Comparison of ENCODE assay signal across 23 cellular contexts in the genomic region with DNA sequence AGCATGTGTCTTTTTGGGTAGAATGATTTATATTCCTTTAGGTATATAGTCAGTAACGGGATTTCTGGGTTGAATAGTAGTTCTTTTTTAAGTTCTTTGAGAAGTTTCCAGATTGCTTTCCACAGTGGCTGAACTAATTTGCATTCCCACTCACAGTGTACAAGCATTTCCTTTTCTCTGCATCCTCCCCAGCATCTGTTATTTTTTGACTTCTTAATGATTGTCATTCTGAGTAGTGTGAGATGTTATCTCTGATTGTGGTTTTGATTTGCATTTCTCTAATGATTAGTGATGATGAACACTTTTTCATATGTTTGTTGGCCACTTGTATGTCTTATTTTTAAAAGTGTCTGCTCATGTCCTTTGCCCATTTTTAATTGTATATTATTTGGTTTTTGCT.
A peak's percentile ranks its signal among the peaks of the same experiment; 100 is the strongest.
DNase-seq lines count a peak whose midpoint lies in the region; ATAC-seq and TF ChIP-seq lines count a peak whose summit lies in the region.
"Had no signal": no experiment of that assay in that cellular context is flagged by ENCODE, and none has a peak within 500 bp of the region (broad histone marks: within the 10 kb centered on the region; RNA-seq: fewer than 3 reads in every experiment).

No MANE protein-coding gene starts in this region.

- no peaks in the 10 kb centered on the region for H3K4me1 Mint-ChIP-seq in mesothelial cell of epicardium
- H3K4me1 Mint-ChIP-seq: activated CD4-positive, alpha-beta memory T cell treated with anti-CD3 and anti-CD28 coated beads, Interleukin-2, amount 10 ng/mL, durations not matched to agents 7 days and 5 days; CD14-positive monocyte; GM23338 had no signal

- ATAC-seq in GM19043 (IDR thresholded peaks at IDR 0.05; ENCODE audit: low read depth, unreplicated experiment) (peak; percentile 65), HG02678 (IDR thresholded peaks at IDR 0.05; ENCODE audit: unreplicated experiment) (peak; percentile 81), HG03280 (IDR thresholded peaks at IDR 0.05; ENCODE audit: unreplicated experiment) (peak; percentile 45), heart right ventricle (no peak)
- ATAC-seq: GM23338 had no signal

- 67 to 76% methylated on average over 1 of the region's 1 CpG for WGBS in heart right ventricle, 2 donors

- H3K4me3 ChIP-seq in DOHH2 (ENCODE audit: low read length) (peak overlapping the region; percentile 2; the same call in 1 of the 2 replicates), heart right ventricle (no peak overlapping the region)
- H3K4me3 ChIP-seq: GM23338, SJSA1 had no signal

- no peaks in the 10 kb centered on the region for H3K79me2 ChIP-seq in DOHH2 (ENCODE audit: control insufficient read depth, low read length)

- no peak for DNase-seq in heart right ventricle
- no peak for DNase-seq in islet precursor cell
- no peak for DNase-seq in NCI-H1930 (lab: John Stamatoyannopoulos, UW)
- no peak for DNase-seq in mesothelial cell of epicardium (ENCODE audit: low spot score in 2 of 2, unreplicated experiment in 2 of 2)
- DNase-seq: 8988T; activated CD4-positive, alpha-beta memory T cell treated with anti-CD3 and anti-CD28 coated beads, Interleukin-2, amount 10 ng/mL, durations not matched to agents 7 days and 5 days; anterior cingulate cortex; DMS79 treated with DMSO at 0.1 percent for 48 hours; erythroblast; glutamatergic neuron; NCI-H446; stimulated activated CD4-positive, alpha-beta T cell treated with anti-CD3 and anti-CD28 coated beads, Interleukin-4, amount 100 ng/mL, for 4 hours had no signal

- H3K4me1 ChIP-seq in DOHH2 (ENCODE audit: control insufficient read depth, low read length), result peaks cover 14% of the 10 kb centered on the region
- no peaks in the 10 kb centered on the region for H3K4me1 ChIP-seq in heart right ventricle
- H3K4me1 ChIP-seq: SJSA1 had no signal

- H3K9me3 Mint-ChIP-seq in mesothelial cell of epicardium, result peaks cover 18% of the 10 kb centered on the region
- H3K9me3 Mint-ChIP-seq: type B pancreatic cell had no signal

- H3K27me3 ChIP-seq in DOHH2 (ENCODE audit: control insufficient read depth, low read length), result no peaks in the 10 kb centered on the region
- no peaks in the 10 kb centered on the region for H3K27me3 ChIP-seq in heart right ventricle
- H3K27me3 ChIP-seq: SJSA1 had no signal

- no peak overlapping the region for H3K27ac Mint-ChIP-seq in mesothelial cell of epicardium
- H3K27ac Mint-ChIP-seq: activated CD4-positive, alpha-beta memory T cell treated with anti-CD3 and anti-CD28 coated beads, Interleukin-2, amount 10 ng/mL, durations not matched to agents 7 days and 5 days; activated T-helper 2 cell treated with anti-CD3 and anti-CD28 coated beads, Interferon-gamma antibody, Interleukin-2, Interleukin-4, amounts not matched to agents 10 μg/mL and 5 μg/mL and 100 μg/mL, durations not matched to agents 14 hours and 24 hours and 36 hours; CD14-positive monocyte; GM23338; type B pancreatic cell had no signal

- no peaks in the 10 kb centered on the region for H3K36me3 ChIP-seq in DOHH2 (ENCODE audit: control insufficient read depth, low read length)
- no peaks in the 10 kb centered on the region for H3K36me3 ChIP-seq in heart right ventricle
- H3K36me3 ChIP-seq: SJSA1 had no signal

- H3K9me2 ChIP-seq in DOHH2 (replicated peaks; ENCODE audit: control insufficient read depth, low read length), result no peaks in the 10 kb centered on the region

- H3K9me3 ChIP-seq in DOHH2 (ENCODE audit: control insufficient read depth, insufficient read depth, low read length) (0 out of 2 replicates have a peak, but pooled peaks cover 4% of the 10 kb centered on the region), heart right ventricle (peaks cover 0 to 18% (median 0%) of the 10 kb centered on the region in 11 donors)
- H3K9me3 ChIP-seq: SJSA1 had no signal

- intact Hi-C loops in heart right ventricle (cut with DNase I), result no loop called here

- H3F3A ChIP-seq in DOHH2 (ENCODE audit: control insufficient read depth, insufficient read depth), result no peaks in the 10 kb centered on the region; the same call in 1 of the 2 replicates

- no peaks in the 10 kb centered on the region for H4K20me1 ChIP-seq in DOHH2 (ENCODE audit: control insufficient read depth, insufficient read depth, low read depth, low read length)

- peak overlapping the region; percentile 11; the same call in 1 of the 2 replicates for H3K27ac ChIP-seq in DOHH2 (ENCODE audit: low read depth, low read length)
- no peak overlapping the region for H3K27ac ChIP-seq in heart right ventricle
- H3K27ac ChIP-seq: HL-60, KMS-11, SJSA1 had no signal

- H3K4me3 Mint-ChIP-seq in mesothelial cell of epicardium, result no peak overlapping the region
- H3K4me3 Mint-ChIP-seq: activated CD4-positive, alpha-beta memory T cell treated with anti-CD3 and anti-CD28 coated beads, Interleukin-2, amount 10 ng/mL, durations not matched to agents 7 days and 5 days; CD14-positive monocyte; GM23338; type B pancreatic cell had no signal

- peak overlapping the region; percentile 17; the same call in 1 of the 2 replicates for H3K4me2 ChIP-seq in DOHH2 (ENCODE audit: low read length)
- H3K4me2 ChIP-seq: GM23338, KMS-11 had no signal

- no peaks in the 10 kb centered on the region for H3K36me3 Mint-ChIP-seq in mesothelial cell of epicardium
- H3K36me3 Mint-ChIP-seq: CD14-positive monocyte, type B pancreatic cell had no signal

- TF ChIP-seq CTCF in DOHH2 (IDR thresholded peaks at IDR 0.05; ENCODE audit: low read depth, low read length, poor library complexity, severe bottlenecking), result no peak
- no peak for TF ChIP-seq CTCF in heart right ventricle (IDR thresholded peaks at IDR 0.05)
- TF ChIP-seq CTCF in mesothelial cell of epicardium (IDR thresholded peaks at IDR 0.05; ENCODE audit: unreplicated experiment), result no peak

- H3K27me3 Mint-ChIP-seq in mesothelial cell of epicardium (ENCODE audit: low read depth), result no peaks in the 10 kb centered on the region
- H3K27me3 Mint-ChIP-seq: activated CD4-positive, alpha-beta memory T cell treated with anti-CD3 and anti-CD28 coated beads, Interleukin-2, amount 10 ng/mL, durations not matched to agents 7 days and 5 days; type B pancreatic cell had no signal

Comparison
In these comparisons a context has a peak if more than half of its experiments do, and no peak if none do; other contexts are left out.
1. ATAC-seq: peak in GM19043 (single experiment), HG02678 (single experiment) and HG03280 (single experiment); none in heart right ventricle (0 of 8).